36 cellular contexts compared by ENCODE assay signal in genomic region chr13:91960947-91961346, GRCh38.
"Had no signal": no experiment of that assay in that cellular context is flagged by ENCODE, and none has a peak within 500 bp of the region (broad histone marks: within the 10 kb centered on the region; RNA-seq: fewer than 3 reads in every experiment).

No MANE protein-coding gene starts in this region.

- H3K27me3 ChIP-seq: adrenal gland, body of pancreas, brain microvascular endothelial cell, breast epithelium had no signal

- H3K27me3 Mint-ChIP-seq: activated B cell treated with CpG ODN at 0.5 μM for 24 hours; activated CD4-positive, alpha-beta memory T cell treated with anti-CD3 and anti-CD28 coated beads for 36 hours; activated CD4-positive, alpha-beta T cell treated with anti-CD3 and anti-CD28 coated beads, Interleukin-2, amount 10 ng/mL, durations not matched to agents 24 days and 14 days; activated CD8-positive, alpha-beta T cell treated with anti-CD3 and anti-CD28 coated beads for 36 hours; activated naive CD8-positive, alpha-beta T cell treated with anti-CD3 and anti-CD28 coated beads for 36 hours; activated T-helper 17 cell treated with anti-CD3 and anti-CD28 coated beads, Interleukin-2, amount 50 U/mL, for 72 hours had no signal

- H3K27ac ChIP-seq: adrenal gland, body of pancreas, brain microvascular endothelial cell, breast epithelium, VCaP had no signal

- H3K36me3 ChIP-seq: adrenal gland, brain microvascular endothelial cell, breast epithelium had no signal

- H3K4me3 Mint-ChIP-seq: activated B cell treated with CpG ODN at 0.5 μM for 24 hours; activated CD4-positive, alpha-beta memory T cell treated with anti-CD3 and anti-CD28 coated beads for 36 hours; activated CD4-positive, alpha-beta T cell treated with anti-CD3 and anti-CD28 coated beads, Interleukin-2, amount 10 ng/mL, durations not matched to agents 24 days and 14 days; activated CD8-positive, alpha-beta T cell treated with anti-CD3 and anti-CD28 coated beads for 36 hours; activated naive CD4-positive, alpha-beta T cell treated with anti-CD3 and anti-CD28 coated beads for 36 hours; activated naive CD8-positive, alpha-beta T cell treated with anti-CD3 and anti-CD28 coated beads for 36 hours; activated T-cell treated with anti-CD3 and anti-CD28 coated beads, Interleukin-2, amount 50 U/mL, for 4 hours; activated T-cell treated with anti-CD3 and anti-CD28 coated beads, Interleukin-2, amount 50 U/mL, for 72 hours; activated T-helper 1 cell treated with anti-CD3 and anti-CD28 coated beads, Interleukin-12 subunit alpha, Interleukin-12 subunit beta, Interleukin-2, Interleukin-4 antibody, amounts not matched to agents 30 ng/mL and 10 ng/mL and 1 ng/mL, durations not matched to agents 14 hours and 24 hours and 36 hours; activated T-helper 17 cell treated with anti-CD3 and anti-CD28 coated beads, Interleukin-2, amount 50 U/mL, for 72 hours; T-helper 1 cell treated with Interleukin-12 subunit alpha and Interleukin-12 subunit beta and Interleukin-4 antibody, amounts not matched to agents 30 μg/mL and 1 μg/mL, for 36 hours; T-helper 2 cell treated with Interferon-gamma antibody and Interleukin-4, amounts not matched to agents 5 μg/mL and 100 μg/mL, for 36 hours had no signal

- H3K4me1 Mint-ChIP-seq: activated B cell treated with CpG ODN at 0.5 μM for 24 hours; activated CD4-positive, alpha-beta T cell treated with anti-CD3 and anti-CD28 coated beads, Interleukin-2, amount 10 ng/mL, durations not matched to agents 24 days and 14 days; activated naive CD8-positive, alpha-beta T cell treated with anti-CD3 and anti-CD28 coated beads for 36 hours; activated T-helper 17 cell treated with anti-CD3 and anti-CD28 coated beads, Interleukin-2, amount 50 U/mL, for 72 hours had no signal

- H3K9me3 Mint-ChIP-seq: activated CD4-positive, alpha-beta T cell treated with anti-CD3 and anti-CD28 coated beads, Interleukin-2, amount 10 ng/mL, durations not matched to agents 24 days and 14 days; activated T-helper 1 cell treated with anti-CD3 and anti-CD28 coated beads, Interleukin-12 subunit alpha, Interleukin-12 subunit beta, Interleukin-2, Interleukin-4 antibody, amounts not matched to agents 30 ng/mL and 10 ng/mL and 1 ng/mL, durations not matched to agents 14 hours and 24 hours and 36 hours; T-helper 1 cell treated with Interleukin-12 subunit alpha and Interleukin-12 subunit beta and Interleukin-4 antibody, amounts not matched to agents 30 μg/mL and 1 μg/mL, for 36 hours had no signal

- FAIRE-seq: astrocyte, TTC549 had no signal

- H3K9me3 ChIP-seq: adrenal gland, body of pancreas had no signal

- H3K4me3 ChIP-seq: adrenal gland, body of pancreas, breast epithelium had no signal

- DNase-seq: activated B cell treated with CpG ODN at 0.5 μM for 24 hours; activated CD4-positive, alpha-beta memory T cell treated with anti-CD3 and anti-CD28 coated beads for 36 hours; activated CD4-positive, alpha-beta T cell treated with anti-CD3 and anti-CD28 coated beads for 4 hours; activated CD4-positive, alpha-beta T cell treated with anti-CD3 and anti-CD28 coated beads, Interleukin-2, amount 10 ng/mL, durations not matched to agents 24 days and 14 days; activated CD4-positive, alpha-beta T cell treated with anti-CD3 and anti-CD28 coated beads, Interleukin-2, amount 50 U/mL, for 1 hour; activated CD4-positive, alpha-beta T cell treated with anti-CD3 and anti-CD28 coated beads, Interleukin-2, amount 50 U/mL, for 4 hours; activated CD4-positive, CD25-positive, alpha-beta regulatory T cell treated with anti-CD3 and anti-CD28 coated beads, Interleukin-2, amount 50 U/mL, for 72 hours; activated CD8-positive, alpha-beta memory T cell treated with anti-CD3 and anti-CD28 coated beads, Interleukin-2, amount 50 U/mL, for 4 hours; activated CD8-positive, alpha-beta T cell treated with anti-CD3 and anti-CD28 coated beads for 36 hours; activated effector memory CD4-positive, alpha-beta T cell treated with anti-CD3 and anti-CD28 coated beads, Interleukin-2, amount 50 U/mL, for 16 hours; activated gamma-delta T cell treated with Interleukin-2 at 50 U/mL for 16 hours; activated naive CD4-positive, alpha-beta T cell; activated naive CD4-positive, alpha-beta T cell treated with anti-CD3 and anti-CD28 coated beads for 36 hours; activated naive CD4-positive, alpha-beta T cell treated with anti-CD3 and anti-CD28 coated beads, Interleukin-2, amount 50 U/mL, for 16 hours; activated naive CD8-positive, alpha-beta T cell treated with anti-CD3 and anti-CD28 coated beads for 36 hours; activated T-cell treated with anti-CD3 and anti-CD28 coated beads for 4 hours; activated T-cell treated with anti-CD3 and anti-CD28 coated beads, Interleukin-2, amount 50 U/mL, for 1 hour; activated T-cell treated with anti-CD3 and anti-CD28 coated beads, Interleukin-2, amount 50 U/mL, for 4 hours; activated T-cell treated with anti-CD3 and anti-CD28 coated beads, Interleukin-2, amount 50 U/mL, for 72 hours; adrenal gland; amniotic stem cell; aorta; body of pancreas; brain microvascular endothelial cell; central memory CD4-positive, alpha-beta T cell; T-helper 2 cell; T-helper 9 cell had no signal

- ATAC-seq: activated CD8-positive, alpha-beta T cell treated with anti-CD3 and anti-CD28 coated beads for 36 hours; activated naive CD4-positive, alpha-beta T cell treated with anti-CD3 and anti-CD28 coated beads, Interleukin-2, amount 50 U/mL, for 72 hours; activated T-cell treated with anti-CD3 and anti-CD28 coated beads, Interleukin-2, amount 50 U/mL, for 4 hours; activated T-cell treated with anti-CD3 and anti-CD28 coated beads, Interleukin-2, amount 50 U/mL, for 72 hours; activated T-helper 17 cell treated with anti-CD3 and anti-CD28 coated beads, Interleukin-2, amount 50 U/mL, for 72 hours; body of pancreas had no signal

- H3K36me3 Mint-ChIP-seq: activated CD4-positive, alpha-beta memory T cell treated with anti-CD3 and anti-CD28 coated beads for 36 hours; activated naive CD4-positive, alpha-beta T cell treated with anti-CD3 and anti-CD28 coated beads, Interleukin-2, amount 50 U/mL, for 72 hours had no signal

- H3K27ac Mint-ChIP-seq: activated B cell treated with CpG ODN at 0.5 μM for 24 hours; activated CD4-positive, alpha-beta memory T cell treated with anti-CD3 and anti-CD28 coated beads for 36 hours; activated CD4-positive, alpha-beta T cell treated with anti-CD3 and anti-CD28 coated beads, Interleukin-2, amount 10 ng/mL, durations not matched to agents 24 days and 14 days; activated CD8-positive, alpha-beta T cell treated with anti-CD3 and anti-CD28 coated beads for 36 hours; activated naive CD4-positive, alpha-beta T cell treated with anti-CD3 and anti-CD28 coated beads for 36 hours; activated naive CD4-positive, alpha-beta T cell treated with anti-CD3 and anti-CD28 coated beads, Interleukin-2, amount 50 U/mL, for 72 hours; activated naive CD8-positive, alpha-beta T cell treated with anti-CD3 and anti-CD28 coated beads for 36 hours; activated T-cell treated with anti-CD3 and anti-CD28 coated beads, Interleukin-2, amount 50 U/mL, for 72 hours; activated T-helper 1 cell treated with anti-CD3 and anti-CD28 coated beads, Interleukin-12 subunit alpha, Interleukin-12 subunit beta, Interleukin-2, Interleukin-4 antibody, amounts not matched to agents 30 ng/mL and 10 ng/mL and 1 ng/mL, durations not matched to agents 14 hours and 24 hours and 36 hours; activated T-helper 17 cell treated with anti-CD3 and anti-CD28 coated beads, Interleukin-2, amount 50 U/mL, for 72 hours; T-helper 1 cell treated with Interleukin-12 subunit alpha and Interleukin-12 subunit beta and Interleukin-4 antibody, amounts not matched to agents 30 μg/mL and 1 μg/mL, for 36 hours; T-helper 2 cell treated with Interferon-gamma antibody and Interleukin-4, amounts not matched to agents 5 μg/mL and 100 μg/mL, for 36 hours had no signal

- H3K4me1 ChIP-seq: adrenal gland, body of pancreas, breast epithelium had no signal
